17 cellular contexts compared by ENCODE assay signal in genomic region chr1:227903614-227904501, GRCh38. TPM values are rescaled to one million over a fixed set of nuclear protein-coding genes. Genes with fewer than 3 reads are reported as not detected.
DNase-seq lines count a peak whose midpoint lies in the region; ATAC-seq, FAIRE-seq and TF ChIP-seq lines count a peak whose summit lies in the region.
"Had no signal": no experiment of that assay in that cellular context is flagged by ENCODE, and none has a peak within 500 bp of the region (broad histone marks: within the 10 kb centered on the region; RNA-seq: fewer than 3 reads in every experiment).

No MANE protein-coding gene starts in this region.

- no peaks in the 10 kb centered on the region for H3K36me3 ChIP-seq in K562 (ENCODE audit: control insufficient read depth, insufficient read depth, low read length)
- no peaks in the 10 kb centered on the region for H3K36me3 ChIP-seq in MG63
- H3K36me3 ChIP-seq: BE2C had no signal

- TF ChIP-seq CTCF in K562 (IDR thresholded peaks at IDR 0.05 in 2 of 3, conservative IDR thresholded peaks at IDR 0.05 in 1 of 3; ENCODE audit: insufficient read depth in 2 of 3, low read depth in 1 of 3, low read length in 3 of 3): no peak

- no peak for TF ChIP-seq EP300 in Ishikawa (IDR thresholded peaks at IDR 0.05; ENCODE audit: borderline replicate concordance)
- TF ChIP-seq EP300 in K562 (IDR thresholded peaks at IDR 0.05; ENCODE audit: low read length): no peak

- no peaks in the 10 kb centered on the region; the same call in none of the 2 replicates for H4K20me1 ChIP-seq in K562 (replicated peaks; ENCODE audit: control insufficient read depth, insufficient read depth, low read length)

- ATAC-seq in K562: no peak
- no peak for ATAC-seq in right cardiac atrium
- no peak for ATAC-seq in HG02870 (IDR thresholded peaks at IDR 0.05; ENCODE audit: unreplicated experiment)
- no peak for ATAC-seq in HG02763 (IDR thresholded peaks at IDR 0.05; ENCODE audit: unreplicated experiment)
- ATAC-seq: PC-3 had no signal

- 5% methylated on average over 21 of the region's 22 CpGs for WGBS in K562 (ENCODE audit: insufficient coverage, low coverage, missing lambda C conversion rate)
- 87% methylated on average over 22 of the region's 22 CpGs for WGBS in right cardiac atrium

- H2AFZ ChIP-seq in K562 (ENCODE audit: low read depth, low read length): no peak overlapping the region

- H3K27me3 ChIP-seq in K562 (ENCODE audit: control insufficient read depth in 2 of 2, insufficient read depth in 2 of 2, low read length in 2 of 2) (peaks cover 0 to 19% of the 10 kb centered on the region in 2 experiments; a peak in 3 of 5 replicates), right cardiac atrium (ENCODE audit: control insufficient read depth, insufficient read depth) (no peaks in the 10 kb centered on the region), MG63 (no peaks in the 10 kb centered on the region)
- H3K27me3 ChIP-seq: BE2C had no signal

- H3K9me1 ChIP-seq in K562 (ENCODE audit: control insufficient read depth, insufficient read depth, low read length): peaks cover 6% of the 10 kb centered on the region

- H3K9me3 ChIP-seq in K562 (replicated peaks; ENCODE audit: control insufficient read depth, insufficient read depth, low read depth, low read length): no peaks in the 10 kb centered on the region
- no peaks in the 10 kb centered on the region for H3K9me3 ChIP-seq in right cardiac atrium (ENCODE audit: control insufficient read depth, low read length)
- no peaks in the 10 kb centered on the region for H3K9me3 ChIP-seq in MG63
- H3K9me3 ChIP-seq: BE2C had no signal

- intact Hi-C loops in K562 (cut with micrococcal nuclease): no loop called here
- intact Hi-C loops in right cardiac atrium (cut with DNase I): no loop called here
- intact Hi-C loops in posterior vena cava (cut with DNase I): no loop called here

- POLR2A ChIA-PET in K562 (lab: Yijun Ruan, JAX): interaction anchor here (1.0 kb wide), 1 partner anchor 11 kb away, joined by 3 read pairs; no protein-coding TSS in a partner anchor

- FAIRE-seq in K562 (lab: Jason Lieb, UNC): no peak
- FAIRE-seq: H54 had no signal

- H3K4me1 ChIP-seq in K562 (replicated peaks in 1 of 2; ENCODE audit: control insufficient read depth in 2 of 2, insufficient read depth in 2 of 2, low read length in 2 of 2) (peaks cover 0 to 48% of the 10 kb centered on the region in 2 experiments; a peak in 2 of 5 replicates), right cardiac atrium (ENCODE audit: control insufficient read depth, insufficient read depth, low read length) (no peaks in the 10 kb centered on the region)
- H3K4me1 ChIP-seq: BE2C had no signal

- peak overlapping the region in 1 of 2 experiments; percentile 28; a peak in 2 of 4 replicates for H3K9ac ChIP-seq in K562 (ENCODE audit: insufficient read depth in 1 of 2, low read depth in 2 of 2, low read length in 2 of 2)

- TF ChIP-seq RAD21 in Ishikawa (IDR thresholded peaks at IDR 0.05; ENCODE audit: low read depth) (no peak), K562 (CRISPR knock-in tag; conservative IDR thresholded peaks at IDR 0.05 in 1 of 2, IDR thresholded peaks at IDR 0.05 in 1 of 2) (no peak)

- BruUV-seq in K562 (replicated peaks; lab: Mats Ljungman, UMichigan): no TSS peak

- H3K4me3 ChIP-seq in K562 (no peak overlapping the region), right cardiac atrium (ENCODE audit: low read length) (no peak overlapping the region), MG63 (no peak overlapping the region)

- no peak overlapping the region for H3K27ac ChIP-seq in K562 (ENCODE audit: extremely low read depth, low read depth, low read length)
- H3K27ac ChIP-seq in right cardiac atrium (ENCODE audit: low read length): no peak overlapping the region

- CTCF ChIA-PET in K562 (lab: Yijun Ruan, JAX; ENCODE audit: low intra/inter-chr PET ratio): no interaction called here

- in situ Hi-C loops in K562 (cut with MboI): no loop called here

- DNase-seq in K562 (ENCODE audit: extremely low read depth in 1 of 4, low spot score in 3 of 4) (no peak), right cardiac atrium (peak; percentile 9 to 59 (median 40)), posterior vena cava (ENCODE audit: low spot score) (peak; percentile 72), MG63 (no peak)
- DNase-seq: BE2C, IMR-90, NCI-H1930, NCI-H2171 treated with DMSO at 0.1 percent for 48 hours, NCI-H446 treated with DMSO at 0.1 percent for 48 hours, NCI-H748 treated with DMSO at 0.1 percent for 48 hours, PC-3 had no signal

- no peak for TF ChIP-seq POLR2A in K562 (conservative IDR thresholded peaks at IDR 0.05)

- H3K4me2 ChIP-seq in K562 (ENCODE audit: insufficient read depth, low read length): no peak overlapping the region

- no peaks in the 10 kb centered on the region for H3K79me2 ChIP-seq in K562 (ENCODE audit: control insufficient read depth, insufficient read depth, low read length)

TF ChIP-seq in Ishikawa, 13 proteins besides CTCF, POLR2A, EP300 and RAD21:
- TF ChIP-seq FOXM1 (IDR thresholded peaks at IDR 0.05; ENCODE audit: borderline replicate concordance, low read depth) (no peak), NFIC (IDR thresholded peaks at IDR 0.05) (0 out of 2 replicates have a peak, but pooled peaks have one; percentile 4)

TF ChIP-seq in K562, 482 proteins besides CTCF, POLR2A, EP300 and RAD21:
- TF ChIP-seq FOSL1 (tag; conservative IDR thresholded peaks at IDR 0.05) (no peak), NFIC (IDR thresholded peaks at IDR 0.05) (peak; percentile 76)

RNA-seq across cellular contexts. Expression of gene WNT9A, which starts 43.9 kb away (rescaled TPM):
- total RNA-seq in K562 (2011; cell fraction: chromatin; rRNA removed; ENCODE audit: low replicate concordance): 0.44 and 0.51 TPM in 2 replicates
- total RNA-seq in K562 (2011; cell fraction: nucleolus; rRNA removed): 0.26 and 0.67 TPM in 2 replicates
- total RNA-seq in K562 (2011; cell fraction: nucleoplasm; rRNA removed): 0.37 and 0.61 TPM in 2 replicates
- 0.04 TPM in 1 of 2 replicates, not detected in the other for total RNA-seq in K562 (2014; rRNA removed)
- 0.04 TPM in 1 of 2 replicates, not detected in the other for total RNA-seq in K562 (2014; rRNA removed; fragmentation: Illumina TruSeq; extraction: Trizol)
- not detected in 2 replicates for total RNA-seq in K562 (2015; rRNA removed; fragmentation: Illumina TruSeq; extraction: Trizol)
- total RNA-seq in K562 (2021): 0.04 and 0.16 TPM in 2 replicates
- 0.10 and 0.12 TPM in 2 replicates for polyA plus RNA-seq in K562 (2011; rRNA removed)
- 0.09 and 0.19 TPM in 2 replicates for polyA plus RNA-seq in K562 (2011; cell fraction: cytosol; rRNA removed)
- 0.30 and 0.39 TPM in 2 replicates for polyA plus RNA-seq in K562 (2011; cell fraction: nucleus; rRNA removed)
- polyA plus RNA-seq in K562 (2012): 0.12 and 0.19 TPM in 2 replicates
- polyA plus RNA-seq in K562 (2014; fragmentation: Illumina TruSeq; extraction: Trizol): 0.03 and 0.07 TPM in 2 replicates
- not detected for polyA plus RNA-seq in K562 (2014; fragmentation: Nextera tagmentation; extraction: Ambion mirVana)
- 0.07 and 0.17 TPM in 2 replicates for polyA plus RNA-seq in K562 (2014; rRNA removed)
- 0.25 and 0.36 TPM in 2 replicates for polyA minus RNA-seq in K562 (2011; rRNA and poly(A)+ RNA removed)
- polyA minus RNA-seq in K562 (2011; cell fraction: cytosol; rRNA and poly(A)+ RNA removed): 0.46 TPM in 1 of 2 replicates, not detected in the other
- polyA minus RNA-seq in K562 (2011; cell fraction: nucleus; rRNA and poly(A)+ RNA removed): 0.11 and 0.13 TPM in 2 replicates
- total RNA-seq in right cardiac atrium: 1 to 10 TPM in 2 of 4 donors, under 1 TPM in 2; 0.60 to 1.8 (median 1.2) TPM
- polyA plus RNA-seq in right cardiac atrium: 0.63 TPM
- 1 to 10 TPM; 2.7 to 3.3 TPM for total RNA-seq in posterior vena cava
- 10.8 and 11.3 TPM in 2 replicates for total RNA-seq in MG63 (2014; rRNA removed; shearing (Covaris generic); ENCODE audit: low replicate concordance)
- total RNA-seq: CD4-positive, alpha-beta T cell; SK-MEL-5 had no signal

Comparison
In these comparisons a context has a peak if more than half of its experiments do, and no peak if none do; other contexts are left out.
1. DNase-seq: peak in right cardiac atrium (3 of 3) and posterior vena cava (single experiment); none in K562 (0 of 4) and MG63 (single experiment).